ENCODE assay signal across 11 cellular contexts in genomic region chr14:75165586-75166391, GRCh38. TPM values are rescaled to one million over a fixed set of nuclear protein-coding genes. Genes with fewer than 3 reads are reported as not detected.
DNase-seq lines count a peak whose midpoint lies in the region; ATAC-seq and TF ChIP-seq lines count a peak whose summit lies in the region.
"Had no signal": no experiment of that assay in that cellular context is flagged by ENCODE, and none has a peak within 500 bp of the region (broad histone marks: within the 10 kb centered on the region; RNA-seq: fewer than 3 reads in every experiment).

No MANE protein-coding gene starts in this region.

- H3K9me3 ChIP-seq in gastrocnemius medialis, result no peaks in the 10 kb centered on the region

- H3K27ac ChIP-seq in cingulate gyrus (ENCODE audit: low read depth, low read length) (peak overlapping the region; percentile 89), layer of hippocampus (ENCODE audit: low read depth, low read length) (peak overlapping the region; percentile 79), gastrocnemius medialis (peak overlapping the region; percentile 14 to 63 (median 54))
- H3K27ac ChIP-seq: KMS-11 had no signal

- H3K27me3 ChIP-seq in layer of hippocampus (ENCODE audit: control insufficient read depth, insufficient read depth, low read length) (no peaks in the 10 kb centered on the region), gastrocnemius medialis (no peaks in the 10 kb centered on the region)

- TF ChIP-seq CTCF in gastrocnemius medialis (IDR thresholded peaks at IDR 0.05 in 4 of 5, conservative IDR thresholded peaks at IDR 0.05 in 1 of 5), result no peak

- ATAC-seq in gastrocnemius medialis (peak in 1 of 2 donors; percentile 21), HG03439 (IDR thresholded peaks at IDR 0.05; ENCODE audit: unreplicated experiment) (no peak), HG03571 (IDR thresholded peaks at IDR 0.05; ENCODE audit: unreplicated experiment) (no peak)

- H3K4me3 ChIP-seq in gastrocnemius medialis, result peak overlapping the region in 1 of 4 donors; percentile 31

- no peaks in the 10 kb centered on the region for H3K36me3 ChIP-seq in gastrocnemius medialis

- no peak for TF ChIP-seq POLR2A in gastrocnemius medialis (IDR thresholded peaks at IDR 0.05)

- in situ Hi-C loops in gastrocnemius medialis (cut with MboI; ENCODE audit: low sequenced_read_pairs in 4 of 4), result no loop called here

- peaks cover 49 to 50% of the 10 kb centered on the region in 2 donors for H3K4me1 ChIP-seq in gastrocnemius medialis

- intact Hi-C loops in gastrocnemius medialis (cut with DNase I; ENCODE audit: low total_unique reads), result no loop called here

- DNase-seq in RPMI7951 (ENCODE audit: low read depth) (peak; percentile 36), gastrocnemius medialis (no peak), NCI-H345 (lab: John Stamatoyannopoulos, UW) (no peak), mucosa of gallbladder (ENCODE audit: low spot score) (no peak)
- DNase-seq: HCEC 1CT, NCI-H2107 had no signal

RNA-seq across cellular contexts. Expression of gene TMED10, which starts 10.6 kb away (rescaled TPM):
- total RNA-seq in RPMI7951 (2014; rRNA removed; shearing (Covaris generic)), result 201 and 247 TPM in 2 replicates
- total RNA-seq in gastrocnemius medialis, result 100 to 1,000 TPM; 161 to 362 (median 255) TPM
- total RNA-seq in mucosa of gallbladder, result 390 TPM

RNA-seq across cellular contexts. Expression of gene NEK9, which starts 38.9 kb away (rescaled TPM):
- total RNA-seq in RPMI7951 (2014; rRNA removed; shearing (Covaris generic)), result 11.1 and 16.0 TPM in 2 replicates
- total RNA-seq in gastrocnemius medialis (10 to 100 TPM; 36.3 to 93.2 (median 42.6) TPM), mucosa of gallbladder (119 TPM)
